Comparison of ENCODE assay signal across 8 cellular contexts in the genomic region with DNA sequence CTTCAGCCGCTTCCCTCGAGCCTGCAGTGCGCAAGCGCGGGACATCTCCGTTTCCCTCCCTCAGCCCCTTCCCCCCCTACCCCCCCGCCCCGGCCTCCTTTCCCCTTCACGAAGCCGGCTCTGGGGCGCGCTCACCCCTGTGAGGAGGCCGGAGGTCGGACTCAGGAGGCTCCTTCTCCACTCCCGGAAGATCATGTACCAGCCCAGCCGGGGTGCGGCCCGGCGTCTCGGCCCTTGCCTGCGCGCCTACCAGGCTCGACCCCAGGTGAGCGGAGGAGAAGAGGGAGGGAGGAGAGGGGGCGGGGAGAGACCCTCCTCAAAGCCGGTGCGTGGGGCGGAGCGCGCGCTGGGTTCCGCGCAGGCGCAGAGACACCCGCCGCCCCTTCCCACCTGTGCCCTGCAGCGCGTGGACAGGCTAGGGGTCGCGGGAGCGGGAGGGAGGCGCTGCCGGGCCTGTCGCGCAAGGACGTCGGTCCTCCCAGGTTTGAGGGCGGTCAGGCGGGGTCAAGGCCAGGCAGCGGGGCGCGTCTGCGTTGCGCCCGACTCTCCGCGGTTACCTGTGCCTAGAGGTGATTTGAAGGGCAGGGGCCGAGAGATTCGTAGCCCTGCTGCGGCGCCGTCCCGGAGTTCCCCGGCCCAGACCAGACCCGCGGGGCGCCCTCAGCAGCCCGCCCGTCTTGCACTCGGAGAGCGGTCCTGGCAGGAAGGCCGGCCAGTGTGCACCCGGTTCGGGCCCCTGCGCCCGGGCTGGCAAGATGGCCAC. TPM values are rescaled to one million over a fixed set of nuclear protein-coding genes. Genes with fewer than 3 reads are reported as not detected.
DNase-seq lines count a peak whose midpoint lies in the region; ATAC-seq and TF ChIP-seq lines count a peak whose summit lies in the region.

A gene with protein sequence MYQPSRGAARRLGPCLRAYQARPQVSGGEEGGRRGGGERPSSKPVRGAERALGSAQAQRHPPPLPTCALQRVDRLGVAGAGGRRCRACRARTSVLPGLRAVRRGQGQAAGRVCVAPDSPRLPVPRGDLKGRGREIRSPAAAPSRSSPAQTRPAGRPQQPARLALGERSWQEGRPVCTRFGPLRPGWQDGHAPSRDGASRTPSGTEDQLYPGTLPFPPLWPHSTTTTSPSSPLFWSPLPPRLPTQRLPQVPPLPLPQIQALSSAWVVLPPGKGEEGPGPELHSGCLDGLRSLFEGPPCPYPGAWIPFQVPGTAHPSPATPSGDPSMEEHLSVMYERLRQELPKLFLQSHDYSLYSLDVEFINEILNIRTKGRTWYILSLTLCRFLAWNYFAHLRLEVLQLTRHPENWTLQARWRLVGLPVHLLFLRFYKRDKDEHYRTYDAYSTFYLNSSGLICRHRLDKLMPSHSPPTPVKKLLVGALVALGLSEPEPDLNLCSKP (plus strand): TSS at position 95 of the 763 bp plus-strand sequence. CDS start 99 bp downstream, at position 194.

- peaks cover 12% of the 10 kb centered on the region for H3K36me3 ChIP-seq in GM06990 (ENCODE audit: control insufficient read depth, insufficient read depth, low read length)
- H3K36me3 ChIP-seq in tibial artery = peaks cover 10 to 63% (median 23%) of the 10 kb centered on the region in 3 donors

- peaks cover 27% of the 10 kb centered on the region for H3K4me1 Mint-ChIP-seq in activated naive CD8-positive, alpha-beta T cell (ENCODE audit: low read depth)
- H3K4me1 Mint-ChIP-seq in osteocyte (ENCODE audit: unreplicated experiment) = peaks cover 15% of the 10 kb centered on the region

- peak within 1 kb of the TSS; percentile 91 to 99 for H3K27ac ChIP-seq in tibial artery

- H3K4me3 ChIP-seq in GM06990 (replicated peaks; ENCODE audit: low read depth, low read length) = peak within 1 kb of the TSS; percentile 95
- peak within 1 kb of the TSS; percentile 82 to 100 for H3K4me3 ChIP-seq in tibial artery

- peak within 1 kb of the TSS; percentile 92 for H3K4me3 Mint-ChIP-seq in activated naive CD8-positive, alpha-beta T cell
- peak within 1 kb of the TSS; percentile 83 for H3K4me3 Mint-ChIP-seq in osteocyte (ENCODE audit: unreplicated experiment)

- H3K36me3 Mint-ChIP-seq in activated naive CD8-positive, alpha-beta T cell = peaks cover 2% of the 10 kb centered on the region
- H3K36me3 Mint-ChIP-seq in osteocyte (ENCODE audit: unreplicated experiment) = peaks cover 21% of the 10 kb centered on the region

- no peaks in the 10 kb centered on the region for H3K9me3 ChIP-seq in tibial artery

- TF ChIP-seq CTCF in GM06990 (IDR thresholded peaks at IDR 0.05; ENCODE audit: insufficient read depth, low read length, poor library complexity, severe bottlenecking) (no peak), osteocyte (IDR thresholded peaks at IDR 0.05) (no peak), tibial artery (IDR thresholded peaks at IDR 0.05) (no peak)

- intact Hi-C loops in head of caudate nucleus (cut with DNase I) (no loop called here), tibial artery (cut with DNase I; ENCODE audit: low total_unique reads) (no loop called here)

- DNase-seq in GM06990 (ENCODE audit: extremely low read depth, insufficient read length) (peak; percentile 92), NCI-H1092 (lab: John Stamatoyannopoulos, UW) (peak; percentile 84), head of caudate nucleus (peak; percentile 36 to 96 (median 76)), osteocyte (ENCODE audit: extremely low spot score, unreplicated experiment) (peak; percentile 97), tibial artery (peak in 1 of 2 donors; percentile 86)

- H3K27ac Mint-ChIP-seq in activated naive CD8-positive, alpha-beta T cell = peak within 1 kb of the TSS; percentile 85
- peak within 1 kb of the TSS; percentile 74 for H3K27ac Mint-ChIP-seq in osteocyte (ENCODE audit: unreplicated experiment)

- peaks cover 4 to 21% (median 11%) of the 10 kb centered on the region in 4 donors for H3K4me1 ChIP-seq in tibial artery

- H3K27me3 ChIP-seq in GM06990 (replicated peaks; ENCODE audit: control insufficient read depth, insufficient read depth, low read length) (no peaks in the 10 kb centered on the region), tibial artery (no peaks in the 10 kb centered on the region)

- no peaks in the 10 kb centered on the region for H3K27me3 Mint-ChIP-seq in activated naive CD8-positive, alpha-beta T cell
- no peaks in the 10 kb centered on the region for H3K27me3 Mint-ChIP-seq in osteocyte (ENCODE audit: unreplicated experiment)

- no peaks in the 10 kb centered on the region for H3K9me3 Mint-ChIP-seq in activated naive CD8-positive, alpha-beta T cell (ENCODE audit: low read depth)
- H3K9me3 Mint-ChIP-seq in osteocyte (ENCODE audit: unreplicated experiment) = no peaks in the 10 kb centered on the region

- peak; percentile 63 for ATAC-seq in HG02588 (IDR thresholded peaks at IDR 0.05; ENCODE audit: unreplicated experiment)
- ATAC-seq in SK-N-SH treated with all-trans-retinoic acid at 6 μM for 48 hours = peak; percentile 89

TF ChIP-seq in SK-N-SH treated with all-trans-retinoic acid at 6 μM for 48 hours, 23 proteins besides CTCF, POLR2A, EP300 and RAD21:
- TF ChIP-seq TOX (CRISPR knock-in tag; IDR thresholded peaks at IDR 0.05; ENCODE audit: borderline replicate concordance) = no peak
- TF ChIP-seq ZFP30 (CRISPR knock-in tag; IDR thresholded peaks at IDR 0.05) = 0 out of 2 replicates have a peak, but pooled peaks have one; percentile 20
TF ChIP-seq in SK-N-SH treated with all-trans-retinoic acid at 6 μM for 48 hours: peak in this region for 1.

RNA-seq across cellular contexts. Expression of the gene that starts here (rescaled TPM):
- total RNA-seq in osteocyte = 13.5 and 17.2 TPM in 2 replicates
